ENCODE assay signal across 8 cellular contexts in the genomic region with DNA sequence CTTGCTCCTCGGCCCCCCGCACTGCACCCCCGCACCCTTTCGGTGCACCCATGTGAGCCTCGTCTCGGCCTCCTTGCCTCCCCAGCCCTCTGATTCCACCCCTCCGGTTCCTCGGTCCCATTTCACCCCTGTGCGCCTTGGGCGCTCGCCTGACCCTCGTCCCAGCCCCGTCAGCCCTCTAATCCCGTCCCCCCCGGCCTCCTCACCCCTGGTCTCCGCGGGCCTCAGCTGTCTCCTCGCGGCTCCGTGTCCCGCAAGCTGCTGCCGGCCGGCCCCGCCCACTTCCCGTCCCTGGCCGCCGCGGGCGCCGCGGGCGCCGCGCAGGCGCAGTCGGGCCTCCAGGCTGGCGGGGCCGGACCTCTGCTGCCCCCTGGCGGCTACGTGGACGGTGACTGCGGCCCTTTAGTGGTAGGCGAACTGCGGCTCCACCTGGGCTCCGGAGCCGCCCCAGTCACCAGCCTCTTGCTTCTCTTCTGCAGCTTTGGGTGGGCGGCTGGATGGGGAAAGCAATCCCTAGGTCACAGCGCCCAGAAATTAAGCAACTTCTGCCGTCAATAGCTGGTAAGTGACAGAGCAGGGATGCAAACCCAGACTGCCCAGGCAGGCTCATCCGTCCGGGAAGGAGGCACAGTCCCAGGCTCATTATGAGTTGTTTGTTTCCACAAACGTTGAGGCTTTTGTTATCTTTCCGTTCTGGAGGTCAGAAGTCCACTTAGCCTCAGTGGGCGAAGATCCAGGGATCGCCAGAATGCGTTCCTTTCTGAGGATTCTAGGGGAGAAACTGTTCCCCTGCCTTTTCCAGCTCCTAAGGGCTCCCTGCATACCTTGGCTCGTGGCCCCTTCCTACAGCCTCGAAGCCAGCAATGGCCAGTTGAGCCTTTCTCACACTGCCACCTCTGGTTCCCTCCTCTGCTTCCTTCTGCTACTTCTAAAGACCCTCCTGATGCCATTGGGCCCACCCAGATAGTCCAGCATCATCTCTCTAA. TPM values are rescaled to one million over a fixed set of nuclear protein-coding genes. Genes with fewer than 3 reads are reported as not detected.
A peak's percentile ranks its signal among the peaks of the same experiment; 100 is the strongest.
DNase-seq lines count a peak whose midpoint lies in the region; ATAC-seq and TF ChIP-seq lines count a peak whose summit lies in the region.

A gene with protein sequence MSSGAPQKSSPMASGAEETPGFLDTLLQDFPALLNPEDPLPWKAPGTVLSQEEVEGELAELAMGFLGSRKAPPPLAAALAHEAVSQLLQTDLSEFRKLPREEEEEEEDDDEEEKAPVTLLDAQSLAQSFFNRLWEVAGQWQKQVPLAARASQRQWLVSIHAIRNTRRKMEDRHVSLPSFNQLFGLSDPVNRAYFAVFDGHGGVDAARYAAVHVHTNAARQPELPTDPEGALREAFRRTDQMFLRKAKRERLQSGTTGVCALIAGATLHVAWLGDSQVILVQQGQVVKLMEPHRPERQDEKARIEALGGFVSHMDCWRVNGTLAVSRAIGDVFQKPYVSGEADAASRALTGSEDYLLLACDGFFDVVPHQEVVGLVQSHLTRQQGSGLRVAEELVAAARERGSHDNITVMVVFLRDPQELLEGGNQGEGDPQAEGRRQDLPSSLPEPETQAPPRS (minus strand): TSS at position 263 of the 986 bp plus-strand sequence. CDS start 6,800 bp downstream, outside the sequence.

- 11 to 20% (median 13%) methylated on average over 31 to 58 of the region's 58 CpGs for WGBS in spleen, 5 donors

- H3K4me1 ChIP-seq in spleen, result peaks cover 19 to 52% (median 45%) of the 10 kb centered on the region in 6 donors

- H3K36me3 ChIP-seq in spleen, result peaks cover 0 to 3% (median 0%) of the 10 kb centered on the region in 6 donors

- TF ChIP-seq POLR2A in spleen (IDR thresholded peaks at IDR 0.05), result no peak

- intact Hi-C loops in spleen (cut with DNase I; ENCODE audit: low total_unique reads), result loop anchor here (5.0 kb wide), 1 partner anchor 241 kb away; no protein-coding TSS in a partner anchor

- H3K9me3 ChIP-seq in spleen, result no peaks in the 10 kb centered on the region

- TF ChIP-seq CTCF in GM12872 (IDR thresholded peaks at IDR 0.05; ENCODE audit: insufficient read depth, low read depth, low read length), result peak; percentile 81
- peak; percentile 52 to 96 (median 93) for TF ChIP-seq CTCF in spleen (IDR thresholded peaks at IDR 0.05 in 8 of 11, conservative IDR thresholded peaks at IDR 0.05 in 3 of 11)

- H3K27me3 ChIP-seq in spleen (replicated peaks in 1 of 7), result no peaks in the 10 kb centered on the region

- ATAC-seq in HG02763 (IDR thresholded peaks at IDR 0.05; ENCODE audit: unreplicated experiment) (peak; percentile 82), GM19328 (IDR thresholded peaks at IDR 0.05; ENCODE audit: unreplicated experiment) (no peak)

- H3K27ac ChIP-seq in caudate nucleus (ENCODE audit: low read depth, low read length) (peak within 1 kb of the TSS; percentile 62), spleen (peak within 1 kb of the TSS; percentile 42 to 95 (median 88))

- peak within 1 kb of the TSS; percentile 40 to 84 (median 68) for H3K4me3 ChIP-seq in spleen

- peak; percentile 82 for DNase-seq in NCI-H2171 treated with DMSO at 0.1 percent for 48 hours (lab: John Stamatoyannopoulos, UW)
- peak; percentile 82 to 90 (median 89) for DNase-seq in activated CD4-positive, CD25-positive, alpha-beta regulatory T cell (lab: John Stamatoyannopoulos, UW)
- peak in 57 of 61 donors; percentile 19 to 89 (median 72) for DNase-seq in caudate nucleus (lab: John Stamatoyannopoulos, UW)
- DNase-seq in inferior parietal cortex (ENCODE audit: extremely low spot score), result peak; percentile 80
- DNase-seq in spleen, result peak; percentile 98

RNA-seq across cellular contexts. Expression of the gene that starts here (rescaled TPM):
- total RNA-seq in spleen, result 100 to 1,000 TPM in 1 of 7 donors, 10 to 100 TPM in 6; 63.4 to 103 (median 87.8) TPM
- polyA plus RNA-seq in spleen, result 10 to 100 TPM; 13.6 to 37.2 (median 14.0) TPM
